In genomic region chr9:136881691-136882108, GRCh38 we compare ENCODE assay signal across 8 cellular contexts. TPM values are rescaled to one million over a fixed set of nuclear protein-coding genes. Genes with fewer than 3 reads are reported as not detected.
DNase-seq lines count a peak whose midpoint lies in the region; ATAC-seq and TF ChIP-seq lines count a peak whose summit lies in the region.

No MANE protein-coding gene starts in this region.

- H3K4me1 Mint-ChIP-seq in CD14-positive monocyte (peaks cover 26% of the 10 kb centered on the region), immature natural killer cell (peaks cover 22 to 38% of the 10 kb centered on the region in 2 donors), glutamatergic neuron (ENCODE audit: low read depth, unreplicated experiment) (no peaks in the 10 kb centered on the region)
- peaks cover 43% of the 10 kb centered on the region for H3K4me1 Mint-ChIP-seq in activated CD4-positive, alpha-beta memory T cell treated with anti-CD3 and anti-CD28 coated beads, Interleukin-2, amount 10 ng/mL, durations not matched to agents 7 days and 5 days
- H3K4me1 Mint-ChIP-seq in stimulated activated effector memory CD8-positive, alpha-beta T cell treated with anti-CD3 and anti-CD28 coated beads, Interleukin-12 subunit alpha, Interleukin-12 subunit beta, amount 100 ng/mL, for 72 hours: peaks cover 42% of the 10 kb centered on the region

- H3K4me3 ChIP-seq in HEK293 (ENCODE audit: low read depth, low read length): no peak overlapping the region

- CTCF ChIA-PET in HEK293 (lab: Yijun Ruan, JAX): interaction anchor here (0.6 to 1.0 kb wide), 4 partner anchors 13 to 481 kb away, joined by 3 to 5 read pairs (median 3); partner anchors contain the start of gene AJM1
- CTCF ChIA-PET in activated CD4-positive, alpha-beta memory T cell treated with anti-CD3 and anti-CD28 coated beads, Interleukin-2, amount 10 ng/mL, durations not matched to agents 7 days and 5 days (lab: Charles Lee): interaction anchor here (0.6 to 1.9 kb wide), 12 partner anchors 9 to 187 kb away, joined by 3 to 6 read pairs (median 3); partner anchors contain the start of genes AJM1, EDF1 and NPDC1

- no peaks in the 10 kb centered on the region for H3K36me3 ChIP-seq in HEK293 (ENCODE audit: control insufficient read depth in 2 of 2, insufficient read depth in 1 of 2, low read length in 2 of 2)

- H3K9me3 Mint-ChIP-seq in CD14-positive monocyte (peaks cover 0 to 4% (median 0%) of the 10 kb centered on the region in 7 donors), immature natural killer cell (no peaks in the 10 kb centered on the region), glutamatergic neuron (ENCODE audit: unreplicated experiment) (peaks cover 2% of the 10 kb centered on the region)
- no peaks in the 10 kb centered on the region for H3K9me3 Mint-ChIP-seq in activated CD4-positive, alpha-beta memory T cell treated with anti-CD3 and anti-CD28 coated beads, Interleukin-2, amount 10 ng/mL, durations not matched to agents 7 days and 5 days
- no peaks in the 10 kb centered on the region for H3K9me3 Mint-ChIP-seq in stimulated activated effector memory CD8-positive, alpha-beta T cell treated with anti-CD3 and anti-CD28 coated beads, Interleukin-12 subunit alpha, Interleukin-12 subunit beta, amount 100 ng/mL, for 72 hours

- H3K27me3 Mint-ChIP-seq in CD14-positive monocyte (ENCODE audit: low read depth in 3 of 3) (peaks cover 0 to 14% (median 8%) of the 10 kb centered on the region in 3 donors), immature natural killer cell (ENCODE audit: low read depth in 3 of 3) (peaks cover 0 to 6% (median 2%) of the 10 kb centered on the region in 3 donors), glutamatergic neuron (ENCODE audit: unreplicated experiment) (peaks cover 2% of the 10 kb centered on the region)
- no peaks in the 10 kb centered on the region for H3K27me3 Mint-ChIP-seq in activated CD4-positive, alpha-beta memory T cell treated with anti-CD3 and anti-CD28 coated beads, Interleukin-2, amount 10 ng/mL, durations not matched to agents 7 days and 5 days

- H3K4me3 Mint-ChIP-seq in CD14-positive monocyte (peak overlapping the region; percentile 68 to 78), immature natural killer cell (peak overlapping the region; percentile 77 to 86 (median 85)), glutamatergic neuron (ENCODE audit: unreplicated experiment) (no peak overlapping the region)
- H3K4me3 Mint-ChIP-seq in activated CD4-positive, alpha-beta memory T cell treated with anti-CD3 and anti-CD28 coated beads, Interleukin-2, amount 10 ng/mL, durations not matched to agents 7 days and 5 days: peak overlapping the region; percentile 69
- peak overlapping the region; percentile 80 for H3K4me3 Mint-ChIP-seq in stimulated activated effector memory CD8-positive, alpha-beta T cell treated with anti-CD3 and anti-CD28 coated beads, Interleukin-12 subunit alpha, Interleukin-12 subunit beta, amount 100 ng/mL, for 72 hours

- H3K4me1 ChIP-seq in HEK293 (ENCODE audit: control insufficient read depth, insufficient read depth, low read length): no peaks in the 10 kb centered on the region

- no peaks in the 10 kb centered on the region for H3K9me3 ChIP-seq in HEK293 (ENCODE audit: control insufficient read depth, insufficient read depth, low read depth, low read length)

- POLR2A ChIA-PET in HEK293 (lab: Yijun Ruan, JAX): interaction anchor here (0.8 to 1.6 kb wide), 6 partner anchors 12 to 35 kb away, joined by 3 to 4 read pairs (median 3); partner anchors contain the start of gene EDF1
- POLR2A ChIA-PET in activated CD4-positive, alpha-beta memory T cell treated with anti-CD3 and anti-CD28 coated beads, Interleukin-2, amount 10 ng/mL, durations not matched to agents 7 days and 5 days (lab: Charles Lee): interaction anchor here (0.7 to 3.5 kb wide), 26 partner anchors 9 to 359 kb away, joined by 3 to 36 read pairs (median 4); partner anchors contain the start of genes AJM1, EDF1, MAMDC4 and PAXX

- peak overlapping the region in 1 of 7 donors; percentile 42 for H3K27ac Mint-ChIP-seq in CD14-positive monocyte
- peak overlapping the region; percentile 91 for H3K27ac Mint-ChIP-seq in activated CD4-positive, alpha-beta memory T cell treated with anti-CD3 and anti-CD28 coated beads, Interleukin-2, amount 10 ng/mL, durations not matched to agents 7 days and 5 days
- peak overlapping the region; percentile 86 to 96 (median 93) for H3K27ac Mint-ChIP-seq in immature natural killer cell
- peak overlapping the region; percentile 87 for H3K27ac Mint-ChIP-seq in stimulated activated effector memory CD8-positive, alpha-beta T cell treated with anti-CD3 and anti-CD28 coated beads, Interleukin-12 subunit alpha, Interleukin-12 subunit beta, amount 100 ng/mL, for 72 hours
- no peak overlapping the region for H3K27ac Mint-ChIP-seq in glutamatergic neuron (ENCODE audit: unreplicated experiment)

- TF ChIP-seq CTCF in CD14-positive monocyte (IDR thresholded peaks at IDR 0.05): no peak
- TF ChIP-seq CTCF in HEK293 (tag by site-specific recombination; IDR thresholded peaks at IDR 0.05): no peak
- TF ChIP-seq CTCF in glutamatergic neuron (IDR thresholded peaks at IDR 0.05; ENCODE audit: partially characterized antibody, unreplicated experiment): no peak

- H3K36me3 Mint-ChIP-seq in CD14-positive monocyte (no peaks in the 10 kb centered on the region), immature natural killer cell (no peaks in the 10 kb centered on the region), glutamatergic neuron (ENCODE audit: unreplicated experiment) (no peaks in the 10 kb centered on the region)
- H3K36me3 Mint-ChIP-seq in activated CD4-positive, alpha-beta memory T cell treated with anti-CD3 and anti-CD28 coated beads, Interleukin-2, amount 10 ng/mL, durations not matched to agents 7 days and 5 days (ENCODE audit: low read depth): peaks cover 7% of the 10 kb centered on the region
- H3K36me3 Mint-ChIP-seq in stimulated activated effector memory CD8-positive, alpha-beta T cell treated with anti-CD3 and anti-CD28 coated beads, Interleukin-12 subunit alpha, Interleukin-12 subunit beta, amount 100 ng/mL, for 72 hours: peaks cover 18% of the 10 kb centered on the region

- no peak overlapping the region for H3K27ac ChIP-seq in HEK293 (ENCODE audit: extremely low read depth, low read depth, low read length)

- ATAC-seq in stimulated activated effector memory CD8-positive, alpha-beta T cell treated with anti-CD3 and anti-CD28 coated beads, Interleukin-12 subunit alpha, Interleukin-12 subunit beta, amount 100 ng/mL, for 72 hours: peak; percentile 55

- DNase-seq in CD14-positive monocyte (ENCODE audit: low spot score): no peak
- peak; percentile 76 for DNase-seq in activated CD4-positive, alpha-beta memory T cell treated with anti-CD3 and anti-CD28 coated beads, Interleukin-2, amount 10 ng/mL, durations not matched to agents 7 days and 5 days
- DNase-seq in immature natural killer cell: peak; percentile 36 to 53 (median 45)
- peak; percentile 47 to 85 for DNase-seq in stimulated activated effector memory CD8-positive, alpha-beta T cell treated with anti-CD3 and anti-CD28 coated beads, Interleukin-12 subunit alpha, Interleukin-12 subunit beta, amount 100 ng/mL, for 72 hours (ENCODE audit: low spot score in 2 of 2)
- DNase-seq in LoVo (ENCODE audit: low spot score): no peak
- DNase-seq in glutamatergic neuron: no peak
- DNase-seq in NOMO-1 treated with DMSO at 0.1 percent for 48 hours (lab: John Stamatoyannopoulos, UW; ENCODE audit: unreplicated experiment): no peak

- intact Hi-C loops in CD14-positive monocyte (cut with micrococcal nuclease): no loop called here

TF ChIP-seq in HEK293, 187 proteins besides CTCF, POLR2A, EP300 and RAD21:
- TF ChIP-seq GLIS1 (tag by site-specific recombination; IDR thresholded peaks at IDR 0.05): peak; percentile 82
- TF ChIP-seq GLIS2 (tag by site-specific recombination; IDR thresholded peaks at IDR 0.05): peak; percentile 32; the same call in 1 of the 2 replicates
- TF ChIP-seq ZNF138 (tag by site-specific recombination; IDR thresholded peaks at IDR 0.05; ENCODE audit: borderline replicate concordance): no peak

RNA-seq across cellular contexts. Expression of gene TRAF2, which starts 4.6 kb away (rescaled TPM):
- polyA plus RNA-seq in CD14-positive monocyte (1 to 10 TPM; 1.6 to 2.0 TPM), immature natural killer cell (10 to 100 TPM in 2 of 3 donors, 1 to 10 TPM in 1; 7.6 to 32.7 (median 11.0) TPM)
- total RNA-seq in activated CD4-positive, alpha-beta memory T cell treated with anti-CD3 and anti-CD28 coated beads, Interleukin-2, amount 10 ng/mL, durations not matched to agents 7 days and 5 days: 10 to 100 TPM; 43.6 to 45.7 TPM
- 27.3 TPM for total RNA-seq in glutamatergic neuron (ENCODE audit: unreplicated experiment)

RNA-seq across cellular contexts. Expression of gene EDF1, which starts 15.6 kb away (rescaled TPM):
- polyA plus RNA-seq in CD14-positive monocyte (100 to 1,000 TPM; 245 to 264 TPM), immature natural killer cell (100 to 1,000 TPM; 309 to 463 (median 411) TPM)
- total RNA-seq in activated CD4-positive, alpha-beta memory T cell treated with anti-CD3 and anti-CD28 coated beads, Interleukin-2, amount 10 ng/mL, durations not matched to agents 7 days and 5 days: 100 to 1,000 TPM; 301 to 316 TPM
- total RNA-seq in glutamatergic neuron (ENCODE audit: unreplicated experiment): 343 TPM

RNA-seq across cellular contexts. Expression of gene MAMDC4, which starts 29.6 kb away (rescaled TPM):
- under 1 TPM in 1 of 2 donors, not detected in 1; 0.07 TPM for polyA plus RNA-seq in CD14-positive monocyte
- total RNA-seq in activated CD4-positive, alpha-beta memory T cell treated with anti-CD3 and anti-CD28 coated beads, Interleukin-2, amount 10 ng/mL, durations not matched to agents 7 days and 5 days: 10 to 100 TPM; 12.5 to 13.6 TPM
- polyA plus RNA-seq in immature natural killer cell: under 1 TPM in 1 of 3 donors, not detected in 2; 0.19 TPM
- 17.6 TPM for total RNA-seq in glutamatergic neuron (ENCODE audit: unreplicated experiment)

RNA-seq across cellular contexts. Expression of gene PHPT1, which starts 32.5 kb away (rescaled TPM):
- polyA plus RNA-seq in CD14-positive monocyte (100 to 1,000 TPM in 1 of 2 donors, 10 to 100 TPM in 1; 94.3 to 163 TPM), immature natural killer cell (100 to 1,000 TPM; 127 to 212 (median 166) TPM)
- 10 to 100 TPM; 82.3 to 85.4 TPM for total RNA-seq in activated CD4-positive, alpha-beta memory T cell treated with anti-CD3 and anti-CD28 coated beads, Interleukin-2, amount 10 ng/mL, durations not matched to agents 7 days and 5 days
- 101 TPM for total RNA-seq in glutamatergic neuron (ENCODE audit: unreplicated experiment)

RNA-seq across cellular contexts. Expression of gene AJM1, which starts 39.4 kb away (rescaled TPM):
- polyA plus RNA-seq in CD14-positive monocyte: under 1 TPM; 0.10 to 0.18 TPM
- total RNA-seq in activated CD4-positive, alpha-beta memory T cell treated with anti-CD3 and anti-CD28 coated beads, Interleukin-2, amount 10 ng/mL, durations not matched to agents 7 days and 5 days: 1 to 10 TPM; 8.7 TPM
- polyA plus RNA-seq in immature natural killer cell: under 1 TPM; 0.09 to 1.00 (median 0.82) TPM
- total RNA-seq in glutamatergic neuron (ENCODE audit: unreplicated experiment): 15.3 TPM

Comparison
In these comparisons a context has a peak if more than half of its experiments do, and no peak if none do; other contexts are left out.
1. DNase-seq: peak in activated CD4-positive, alpha-beta memory T cell treated with anti-CD3 and anti-CD28 coated beads, Interleukin-2, amount 10 ng/mL, durations not matched to agents 7 days and 5 days (single experiment), immature natural killer cell (3 of 3) and stimulated activated effector memory CD8-positive, alpha-beta T cell treated with anti-CD3 and anti-CD28 coated beads, Interleukin-12 subunit alpha, Interleukin-12 subunit beta, amount 100 ng/mL, for 72 hours (2 of 2); none in CD14-positive monocyte (single experiment), LoVo (single experiment), glutamatergic neuron (single experiment) and NOMO-1 treated with DMSO at 0.1 percent for 48 hours (single experiment).